ENCODE assay signal across 19 cellular contexts in the genomic region with DNA sequence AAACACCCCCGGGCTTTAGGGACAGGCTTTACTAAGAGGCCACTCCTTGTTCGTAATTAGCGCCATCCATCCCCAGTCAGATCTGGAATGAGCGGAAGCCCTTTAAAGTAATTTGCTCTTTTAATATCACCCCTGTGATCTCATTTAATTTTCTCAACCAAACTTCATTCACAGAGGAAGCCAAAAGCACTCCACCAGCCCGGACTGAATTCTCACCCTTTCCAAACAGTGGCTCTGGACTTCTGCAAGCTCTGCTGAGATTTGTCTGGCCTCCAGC. TPM values are rescaled to one million over a fixed set of nuclear protein-coding genes. Genes with fewer than 3 reads are reported as not detected.
DNase-seq lines count a peak whose midpoint lies in the region; ATAC-seq and TF ChIP-seq lines count a peak whose summit lies in the region.
"Had no signal": no experiment of that assay in that cellular context is flagged by ENCODE, and none has a peak within 500 bp of the region (broad histone marks: within the 10 kb centered on the region; RNA-seq: fewer than 3 reads in every experiment).

No MANE protein-coding gene starts in this region.

- peak overlapping the region; percentile 23 for H3K27ac Mint-ChIP-seq in Caco-2 (ENCODE audit: unreplicated experiment)
- H3K27ac Mint-ChIP-seq: activated CD4-positive, alpha-beta memory T cell treated with anti-CD3 and anti-CD28 coated beads for 36 hours; activated naive CD4-positive, alpha-beta T cell treated with anti-CD3 and anti-CD28 coated beads, Interleukin-2, amount 10 ng/mL, durations not matched to agents 7 days and 5 days; IgD-negative memory B cell; immature natural killer cell; stimulated activated naive B cell treated with anti-CD40 and anti-IgM and Interleukin-4, amounts not matched to agents 10 μg/mL and 1 μg/mL and 100 μg/mL, for 72 hours; WTC11 had no signal

- CTCF ChIA-PET in Caco-2 (lab: Charles Lee) (interaction anchor here (1.2 to 1.3 kb wide), 2 partner anchors 15 to 35 kb away, joined by 3 to 5 read pairs; no protein-coding TSS in a partner anchor), RWPE1 (lab: Yijun Ruan, JAX) (interaction anchor here (0.6 to 1.2 kb wide), 3 partner anchors 14 to 1431 kb away, joined by 3 to 9 read pairs (median 4); no protein-coding TSS in a partner anchor)

- no TSS peak for BruUV-seq in Caco-2 (replicated peaks; lab: Mats Ljungman, UMichigan)

- DNase-seq in Caco-2 (no peak), RWPE1 (ENCODE audit: low spot score) (no peak), gastrocnemius medialis (no peak), KG1 (lab: John Stamatoyannopoulos, UW) (no peak), HCEC 1CT (no peak)
- DNase-seq: activated CD4-positive, alpha-beta memory T cell treated with anti-CD3 and anti-CD28 coated beads for 36 hours; activated naive CD4-positive, alpha-beta T cell treated with anti-CD3 and anti-CD28 coated beads, Interleukin-2, amount 10 ng/mL, durations not matched to agents 7 days and 5 days; activated T-cell treated with anti-CD3 and anti-CD28 coated beads, Interleukin-2, amount 50 U/mL, for 1 hour; immature natural killer cell; stimulated activated CD4-positive, alpha-beta T cell treated with anti-CD3 and anti-CD28 coated beads, Interleukin-15, amount 100 ng/mL, for 24 hours; stimulated activated naive B cell treated with anti-CD40 and anti-IgM and Interleukin-4, amounts not matched to agents 10 μg/mL and 1 μg/mL and 100 μg/mL, for 72 hours; T-helper 2 cell; upper lobe of right lung had no signal

- H3K4me3 ChIP-seq in Caco-2 (ENCODE audit: low read depth, low read length) (no peak overlapping the region), esophagus (ENCODE audit: low read depth in 1 of 2, low read length in 2 of 2) (no peak overlapping the region), skeletal muscle satellite cell (ENCODE audit: low read length) (peak overlapping the region; percentile 29), gastrocnemius medialis (no peak overlapping the region)
- H3K4me3 ChIP-seq: esophagus muscularis mucosa, lung, upper lobe of right lung had no signal

- peak overlapping the region; percentile 73 for H3K4me2 ChIP-seq in skeletal muscle satellite cell (ENCODE audit: low read length)

- H3K27me3 Mint-ChIP-seq in Caco-2 (ENCODE audit: insufficient read depth, unreplicated experiment): no peaks in the 10 kb centered on the region

- H3K9me3 Mint-ChIP-seq in Caco-2 (ENCODE audit: unreplicated experiment): no peaks in the 10 kb centered on the region
- H3K9me3 Mint-ChIP-seq: activated CD4-positive, alpha-beta memory T cell treated with anti-CD3 and anti-CD28 coated beads for 36 hours; activated naive CD4-positive, alpha-beta T cell treated with anti-CD3 and anti-CD28 coated beads, Interleukin-2, amount 10 ng/mL, durations not matched to agents 7 days and 5 days; IgD-negative memory B cell; immature natural killer cell; stimulated activated naive B cell treated with anti-CD40 and anti-IgM and Interleukin-4, amounts not matched to agents 10 μg/mL and 1 μg/mL and 100 μg/mL, for 72 hours had no signal

- H3K36me3 Mint-ChIP-seq in Caco-2 (ENCODE audit: insufficient read depth, unreplicated experiment): no peaks in the 10 kb centered on the region
- H3K36me3 Mint-ChIP-seq: activated CD4-positive, alpha-beta memory T cell treated with anti-CD3 and anti-CD28 coated beads for 36 hours; activated naive CD4-positive, alpha-beta T cell treated with anti-CD3 and anti-CD28 coated beads, Interleukin-2, amount 10 ng/mL, durations not matched to agents 7 days and 5 days; IgD-negative memory B cell; immature natural killer cell; stimulated activated naive B cell treated with anti-CD40 and anti-IgM and Interleukin-4, amounts not matched to agents 10 μg/mL and 1 μg/mL and 100 μg/mL, for 72 hours had no signal

- H3K4me1 ChIP-seq in Caco-2: peaks cover 11% of the 10 kb centered on the region
- peaks cover 2 to 39% of the 10 kb centered on the region in 2 donors for H3K4me1 ChIP-seq in esophagus (ENCODE audit: control insufficient read depth in 2 of 2, insufficient read depth in 2 of 2, low read length in 1 of 2)
- H3K4me1 ChIP-seq in skeletal muscle satellite cell (ENCODE audit: control insufficient read depth, insufficient read depth, low read length): peaks cover 41% of the 10 kb centered on the region
- H3K4me1 ChIP-seq in gastrocnemius medialis: peaks cover 12 to 31% of the 10 kb centered on the region in 2 donors

- no peak for TF ChIP-seq CTCF in Caco-2 (IDR thresholded peaks at IDR 0.05; ENCODE audit: insufficient read depth in 1 of 2, low read depth in 1 of 2, low read length in 1 of 2, severe bottlenecking in 1 of 2, unreplicated experiment in 1 of 2)
- no peak for TF ChIP-seq CTCF in RWPE1 (conservative IDR thresholded peaks at IDR 0.05; ENCODE audit: low read depth)
- no peak for TF ChIP-seq CTCF in gastrocnemius medialis (IDR thresholded peaks at IDR 0.05 in 4 of 5, conservative IDR thresholded peaks at IDR 0.05 in 1 of 5)

- intact Hi-C loops in Caco-2 (cut with micrococcal nuclease; ENCODE audit: unreplicated experiment) (no loop called here), gastrocnemius medialis (cut with DNase I; ENCODE audit: low total_unique reads) (no loop called here)

- WGBS in esophagus, 2 donors: 60 to 62% methylated on average over 5 of the region's 5 CpGs

- no peak overlapping the region for H3K4me3 Mint-ChIP-seq in Caco-2 (ENCODE audit: unreplicated experiment)
- H3K4me3 Mint-ChIP-seq: activated CD4-positive, alpha-beta memory T cell treated with anti-CD3 and anti-CD28 coated beads for 36 hours; activated naive CD4-positive, alpha-beta T cell treated with anti-CD3 and anti-CD28 coated beads, Interleukin-2, amount 10 ng/mL, durations not matched to agents 7 days and 5 days; IgD-negative memory B cell; immature natural killer cell; stimulated activated naive B cell treated with anti-CD40 and anti-IgM and Interleukin-4, amounts not matched to agents 10 μg/mL and 1 μg/mL and 100 μg/mL, for 72 hours; WTC11 had no signal

- in situ Hi-C loops in gastrocnemius medialis (cut with MboI; ENCODE audit: low sequenced_read_pairs in 4 of 4): no loop called here

- peaks cover 13% of the 10 kb centered on the region for H3K4me1 Mint-ChIP-seq in Caco-2 (ENCODE audit: low read depth, unreplicated experiment)
- H3K4me1 Mint-ChIP-seq: activated naive CD4-positive, alpha-beta T cell treated with anti-CD3 and anti-CD28 coated beads, Interleukin-2, amount 10 ng/mL, durations not matched to agents 7 days and 5 days; immature natural killer cell had no signal

- H3K27ac ChIP-seq in RWPE1 (peak overlapping the region; percentile 99), esophagus (ENCODE audit: low read depth in 2 of 2, low read length in 1 of 2) (peak overlapping the region; percentile 81 to 91), gastrocnemius medialis (no peak overlapping the region)
- H3K27ac ChIP-seq: esophagus muscularis mucosa, upper lobe of right lung had no signal

- H3K36me3 ChIP-seq in Caco-2 (ENCODE audit: control insufficient read depth, insufficient read depth, low read length) (no peaks in the 10 kb centered on the region), esophagus (ENCODE audit: control insufficient read depth in 2 of 2, insufficient read depth in 2 of 2, low read length in 1 of 2) (no peaks in the 10 kb centered on the region), skeletal muscle satellite cell (ENCODE audit: insufficient read depth, low read length) (no peaks in the 10 kb centered on the region), gastrocnemius medialis (no peaks in the 10 kb centered on the region)
- H3K36me3 ChIP-seq: esophagus muscularis mucosa, upper lobe of right lung had no signal

- peak overlapping the region; percentile 37 for H3K9ac ChIP-seq in skeletal muscle satellite cell (ENCODE audit: low read depth, low read length)

- no peak for ATAC-seq in gastrocnemius medialis
- ATAC-seq: stimulated activated naive B cell treated with anti-CD40 and anti-IgM and Interleukin-4, amounts not matched to agents 10 μg/mL and 1 μg/mL and 100 μg/mL, for 72 hours; WTC11 had no signal

- no peaks in the 10 kb centered on the region for H3K27me3 ChIP-seq in Caco-2 (replicated peaks; ENCODE audit: control insufficient read depth, insufficient read depth, low read length)
- H3K27me3 ChIP-seq in esophagus (ENCODE audit: control insufficient read depth in 1 of 2, insufficient read depth in 2 of 2, low read length in 2 of 2): no peaks in the 10 kb centered on the region
- H3K27me3 ChIP-seq in skeletal muscle satellite cell (ENCODE audit: control insufficient read depth, insufficient read depth, low read length): no peaks in the 10 kb centered on the region
- no peaks in the 10 kb centered on the region for H3K27me3 ChIP-seq in gastrocnemius medialis
- H3K27me3 ChIP-seq: esophagus muscularis mucosa, upper lobe of right lung had no signal

- TF ChIP-seq POLR2A in gastrocnemius medialis (IDR thresholded peaks at IDR 0.05): no peak

- H3K9me3 ChIP-seq in Caco-2 (no peaks in the 10 kb centered on the region), esophagus (ENCODE audit: control insufficient read depth in 2 of 2, insufficient read depth in 1 of 2, low read depth in 1 of 2, low read length in 1 of 2) (no peaks in the 10 kb centered on the region), skeletal muscle satellite cell (replicated peaks; ENCODE audit: low read length) (no peaks in the 10 kb centered on the region), gastrocnemius medialis (no peaks in the 10 kb centered on the region)
- H3K9me3 ChIP-seq: esophagus muscularis mucosa, upper lobe of right lung had no signal

- POLR2A ChIA-PET in Caco-2 (lab: Charles Lee) (no interaction called here), RWPE1 (lab: Yijun Ruan, JAX; ENCODE audit: low non-redundant PET) (no interaction called here)

RNA-seq across cellular contexts. Expression of a gene that starts 43.1 kb away (rescaled TPM):
- total RNA-seq in Caco-2 (2022) (16.2 and 22.4 TPM in 2 replicates), gastrocnemius medialis (1 to 10 TPM in 2 of 4 donors, under 1 TPM in 2; 0.65 to 1.2 (median 0.90) TPM)
- polyA plus RNA-seq in esophagus: 10 to 100 TPM in 1 of 2 donors, 1 to 10 TPM in 1; 7.6 to 12.2 TPM
- 15.0 and 15.3 TPM in 2 replicates for total RNA-seq in skeletal muscle satellite cell (2012; rRNA removed)
- polyA plus RNA-seq: IgD-negative memory B cell had no signal

Comparison
In these comparisons a context has a peak if more than half of its experiments do, and no peak if none do; other contexts are left out.
1. H3K27ac ChIP-seq: peak in RWPE1 (single experiment) and esophagus (2 of 2); none in gastrocnemius medialis (0 of 4).